ENCODE assay signal across 1 cellular context in the genomic region with DNA sequence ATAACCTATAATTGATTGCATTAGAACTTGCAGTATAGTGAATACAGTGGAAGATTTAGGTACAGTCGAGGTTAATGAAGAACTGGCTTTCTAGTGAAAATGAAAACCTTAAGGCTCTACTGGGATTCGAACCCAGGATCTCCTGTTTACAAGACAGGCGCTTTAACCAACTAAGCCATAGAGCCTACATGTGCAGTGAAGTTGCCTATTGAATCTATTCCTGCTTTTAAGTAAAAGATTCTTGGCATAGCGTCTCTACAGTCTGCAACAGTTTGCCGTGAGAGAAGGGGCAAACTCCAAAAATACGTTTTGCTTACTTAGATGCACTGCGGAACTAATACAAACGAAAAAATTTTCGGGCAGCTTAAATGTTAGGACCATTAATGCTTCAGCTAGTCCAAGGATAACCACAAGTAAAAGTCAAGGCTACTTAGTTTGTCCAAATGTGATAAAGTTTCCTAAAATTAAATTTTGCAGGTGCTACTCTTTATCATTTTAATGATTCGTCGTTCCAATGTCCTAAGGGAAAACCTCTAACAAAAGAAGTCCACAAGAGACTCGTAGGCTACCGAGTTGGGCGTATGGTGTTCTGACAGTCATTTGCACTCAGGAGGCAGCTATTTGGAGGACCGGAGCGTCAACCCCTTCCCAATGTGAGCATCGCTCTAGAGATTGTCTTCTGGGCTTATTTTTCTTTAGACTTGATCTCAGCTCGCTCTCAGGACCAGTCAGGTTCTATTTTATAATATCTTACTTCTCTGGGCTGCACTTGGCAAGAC.
TF ChIP-seq lines count a peak whose summit lies in the region.

No MANE protein-coding gene starts in this region.

TF ChIP-seq in HepG2, 621 proteins besides CTCF, POLR2A, EP300 and RAD21 (continued from another document and continues in another):
- TF ChIP-seq MAF1 (CRISPR knock-in tag; IDR thresholded peaks at IDR 0.05; ENCODE audit: borderline replicate concordance) (peak; percentile 99), NCOA2 (CRISPR knock-in tag; IDR thresholded peaks at IDR 0.05) (0 out of 2 replicates have a peak, but pooled peaks have one; percentile 15), ZNF674 (CRISPR knock-in tag; IDR thresholded peaks at IDR 0.05; ENCODE audit: low read depth) (no peak), POGZ (CRISPR knock-in tag; IDR thresholded peaks at IDR 0.05) (no peak), NCOR1 (IDR thresholded peaks at IDR 0.05; ENCODE audit: borderline replicate concordance, low read length) (peak; percentile 29; the same call in 1 of the 2 replicates), NFE2L1 (CRISPR knock-in tag; IDR thresholded peaks at IDR 0.05; ENCODE audit: borderline replicate concordance) (no peak), ZNF205 (CRISPR knock-in tag; IDR thresholded peaks at IDR 0.05) (peak; percentile 65; the same call in 1 of the 2 replicates), KLF11 (CRISPR knock-in tag; IDR thresholded peaks at IDR 0.05) (peak; percentile 85; the same call in 1 of the 2 replicates), ZNF792 (CRISPR knock-in tag; IDR thresholded peaks at IDR 0.05) (peak; percentile 73), RXRB (CRISPR knock-in tag; IDR thresholded peaks at IDR 0.05; ENCODE audit: borderline replicate concordance) (peak; percentile 74; the same call in 1 of the 2 replicates), MIER2 (CRISPR knock-in tag; IDR thresholded peaks at IDR 0.05) (0 out of 2 replicates have a peak, but pooled peaks have one; percentile 35), ZFY (CRISPR knock-in tag; IDR thresholded peaks at IDR 0.05) (no peak), ZKSCAN8 (CRISPR knock-in tag; IDR thresholded peaks at IDR 0.05; ENCODE audit: borderline replicate concordance) (peak; percentile 80; the same call in 1 of the 2 replicates), TOPORS (CRISPR knock-in tag; IDR thresholded peaks at IDR 0.05) (peak; percentile 58; the same call in 1 of the 2 replicates), ZNF264 (CRISPR knock-in tag; IDR thresholded peaks at IDR 0.05) (peak; percentile 64; the same call in 1 of the 2 replicates), ZNF430 (CRISPR knock-in tag; IDR thresholded peaks at IDR 0.05) (peak; percentile 50; the same call in 1 of the 2 replicates), CREM (IDR thresholded peaks at IDR 0.05) (peak; percentile 31; the same call in 1 of the 2 replicates), CREM (CRISPR knock-in tag; IDR thresholded peaks at IDR 0.05) (no peak), U2AF2 (IDR thresholded peaks at IDR 0.05; ENCODE audit: low read depth, low read length) (no peak), SMAD3 (CRISPR knock-in tag; IDR thresholded peaks at IDR 0.05) (0 out of 2 replicates have a peak, but pooled peaks have one; percentile 60), NBN (conservative IDR thresholded peaks at IDR 0.05) (no peak), ZNF629 (CRISPR knock-in tag; conservative IDR thresholded peaks at IDR 0.05) (no peak), PHF21A (CRISPR knock-in tag; IDR thresholded peaks at IDR 0.05) (no peak), SOX6 (IDR thresholded peaks at IDR 0.05) (no peak), SOX6 (CRISPR knock-in tag; IDR thresholded peaks at IDR 0.05) (0 out of 2 replicates have a peak, but pooled peaks have one; percentile 31), FOXK1 (CRISPR knock-in tag; IDR thresholded peaks at IDR 0.05; ENCODE audit: borderline replicate concordance, low read depth) (peak; percentile 66; the same call in 1 of the 2 replicates)
- TF ChIP-seq, protein P1, sequence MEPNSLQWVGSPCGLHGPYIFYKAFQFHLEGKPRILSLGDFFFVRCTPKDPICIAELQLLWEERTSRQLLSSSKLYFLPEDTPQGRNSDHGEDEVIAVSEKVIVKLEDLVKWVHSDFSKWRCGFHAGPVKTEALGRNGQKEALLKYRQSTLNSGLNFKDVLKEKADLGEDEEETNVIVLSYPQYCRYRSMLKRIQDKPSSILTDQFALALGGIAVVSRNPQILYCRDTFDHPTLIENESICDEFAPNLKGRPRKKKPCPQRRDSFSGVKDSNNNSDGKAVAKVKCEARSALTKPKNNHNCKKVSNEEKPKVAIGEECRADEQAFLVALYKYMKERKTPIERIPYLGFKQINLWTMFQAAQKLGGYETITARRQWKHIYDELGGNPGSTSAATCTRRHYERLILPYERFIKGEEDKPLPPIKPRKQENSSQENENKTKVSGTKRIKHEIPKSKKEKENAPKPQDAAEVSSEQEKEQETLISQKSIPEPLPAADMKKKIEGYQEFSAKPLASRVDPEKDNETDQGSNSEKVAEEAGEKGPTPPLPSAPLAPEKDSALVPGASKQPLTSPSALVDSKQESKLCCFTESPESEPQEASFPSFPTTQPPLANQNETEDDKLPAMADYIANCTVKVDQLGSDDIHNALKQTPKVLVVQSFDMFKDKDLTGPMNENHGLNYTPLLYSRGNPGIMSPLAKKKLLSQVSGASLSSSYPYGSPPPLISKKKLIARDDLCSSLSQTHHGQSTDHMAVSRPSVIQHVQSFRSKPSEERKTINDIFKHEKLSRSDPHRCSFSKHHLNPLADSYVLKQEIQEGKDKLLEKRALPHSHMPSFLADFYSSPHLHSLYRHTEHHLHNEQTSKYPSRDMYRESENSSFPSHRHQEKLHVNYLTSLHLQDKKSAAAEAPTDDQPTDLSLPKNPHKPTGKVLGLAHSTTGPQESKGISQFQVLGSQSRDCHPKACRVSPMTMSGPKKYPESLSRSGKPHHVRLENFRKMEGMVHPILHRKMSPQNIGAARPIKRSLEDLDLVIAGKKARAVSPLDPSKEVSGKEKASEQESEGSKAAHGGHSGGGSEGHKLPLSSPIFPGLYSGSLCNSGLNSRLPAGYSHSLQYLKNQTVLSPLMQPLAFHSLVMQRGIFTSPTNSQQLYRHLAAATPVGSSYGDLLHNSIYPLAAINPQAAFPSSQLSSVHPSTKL (CRISPR knock-in tag; IDR thresholded peaks at IDR 0.05) = peak; percentile 82
- TF ChIP-seq, protein P2, sequence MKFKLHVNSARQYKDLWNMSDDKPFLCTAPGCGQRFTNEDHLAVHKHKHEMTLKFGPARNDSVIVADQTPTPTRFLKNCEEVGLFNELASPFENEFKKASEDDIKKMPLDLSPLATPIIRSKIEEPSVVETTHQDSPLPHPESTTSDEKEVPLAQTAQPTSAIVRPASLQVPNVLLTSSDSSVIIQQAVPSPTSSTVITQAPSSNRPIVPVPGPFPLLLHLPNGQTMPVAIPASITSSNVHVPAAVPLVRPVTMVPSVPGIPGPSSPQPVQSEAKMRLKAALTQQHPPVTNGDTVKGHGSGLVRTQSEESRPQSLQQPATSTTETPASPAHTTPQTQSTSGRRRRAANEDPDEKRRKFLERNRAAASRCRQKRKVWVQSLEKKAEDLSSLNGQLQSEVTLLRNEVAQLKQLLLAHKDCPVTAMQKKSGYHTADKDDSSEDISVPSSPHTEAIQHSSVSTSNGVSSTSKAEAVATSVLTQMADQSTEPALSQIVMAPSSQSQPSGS (CRISPR knock-in tag; IDR thresholded peaks at IDR 0.05) = peak; percentile 36; the same call in 1 of the 2 replicates
- TF ChIP-seq, protein P3, sequence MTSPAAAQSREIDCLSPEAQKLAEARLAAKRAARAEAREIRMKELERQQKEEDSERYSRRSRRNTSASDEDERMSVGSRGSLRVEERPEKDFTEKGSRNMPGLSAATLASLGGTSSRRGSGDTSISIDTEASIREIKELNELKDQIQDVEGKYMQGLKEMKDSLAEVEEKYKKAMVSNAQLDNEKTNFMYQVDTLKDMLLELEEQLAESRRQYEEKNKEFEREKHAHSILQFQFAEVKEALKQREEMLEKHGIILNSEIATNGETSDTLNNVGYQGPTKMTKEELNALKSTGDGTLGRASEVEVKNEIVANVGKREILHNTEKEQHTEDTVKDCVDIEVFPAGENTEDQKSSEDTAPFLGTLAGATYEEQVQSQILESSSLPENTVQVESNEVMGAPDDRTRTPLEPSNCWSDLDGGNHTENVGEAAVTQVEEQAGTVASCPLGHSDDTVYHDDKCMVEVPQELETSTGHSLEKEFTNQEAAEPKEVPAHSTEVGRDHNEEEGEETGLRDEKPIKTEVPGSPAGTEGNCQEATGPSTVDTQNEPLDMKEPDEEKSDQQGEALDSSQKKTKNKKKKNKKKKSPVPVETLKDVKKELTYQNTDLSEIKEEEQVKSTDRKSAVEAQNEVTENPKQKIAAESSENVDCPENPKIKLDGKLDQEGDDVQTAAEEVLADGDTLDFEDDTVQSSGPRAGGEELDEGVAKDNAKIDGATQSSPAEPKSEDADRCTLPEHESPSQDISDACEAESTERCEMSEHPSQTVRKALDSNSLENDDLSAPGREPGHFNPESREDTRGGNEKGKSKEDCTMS (CRISPR knock-in tag; conservative IDR thresholded peaks at IDR 0.05) = no peak
- TF ChIP-seq, protein P4, sequence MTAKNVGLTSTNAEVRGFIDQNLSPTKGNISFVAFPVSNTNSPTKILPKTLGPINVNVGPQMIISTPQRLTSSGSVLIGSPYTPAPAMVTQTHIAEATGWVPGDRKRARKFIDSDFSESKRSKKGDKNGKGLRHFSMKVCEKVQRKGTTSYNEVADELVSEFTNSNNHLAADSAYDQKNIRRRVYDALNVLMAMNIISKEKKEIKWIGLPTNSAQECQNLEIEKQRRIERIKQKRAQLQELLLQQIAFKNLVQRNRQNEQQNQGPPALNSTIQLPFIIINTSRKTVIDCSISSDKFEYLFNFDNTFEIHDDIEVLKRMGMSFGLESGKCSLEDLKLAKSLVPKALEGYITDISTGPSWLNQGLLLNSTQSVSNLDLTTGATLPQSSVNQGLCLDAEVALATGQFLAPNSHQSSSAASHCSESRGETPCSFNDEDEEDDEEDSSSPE (CRISPR knock-in tag; IDR thresholded peaks at IDR 0.05) = 0 out of 2 replicates have a peak, but pooled peaks have one; percentile 39
- TF ChIP-seq, protein P5, sequence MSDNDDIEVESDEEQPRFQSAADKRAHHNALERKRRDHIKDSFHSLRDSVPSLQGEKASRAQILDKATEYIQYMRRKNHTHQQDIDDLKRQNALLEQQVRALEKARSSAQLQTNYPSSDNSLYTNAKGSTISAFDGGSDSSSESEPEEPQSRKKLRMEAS (IDR thresholded peaks at IDR 0.05) = peak; percentile 27; the same call in 1 of the 2 replicates
- TF ChIP-seq, protein P6, sequence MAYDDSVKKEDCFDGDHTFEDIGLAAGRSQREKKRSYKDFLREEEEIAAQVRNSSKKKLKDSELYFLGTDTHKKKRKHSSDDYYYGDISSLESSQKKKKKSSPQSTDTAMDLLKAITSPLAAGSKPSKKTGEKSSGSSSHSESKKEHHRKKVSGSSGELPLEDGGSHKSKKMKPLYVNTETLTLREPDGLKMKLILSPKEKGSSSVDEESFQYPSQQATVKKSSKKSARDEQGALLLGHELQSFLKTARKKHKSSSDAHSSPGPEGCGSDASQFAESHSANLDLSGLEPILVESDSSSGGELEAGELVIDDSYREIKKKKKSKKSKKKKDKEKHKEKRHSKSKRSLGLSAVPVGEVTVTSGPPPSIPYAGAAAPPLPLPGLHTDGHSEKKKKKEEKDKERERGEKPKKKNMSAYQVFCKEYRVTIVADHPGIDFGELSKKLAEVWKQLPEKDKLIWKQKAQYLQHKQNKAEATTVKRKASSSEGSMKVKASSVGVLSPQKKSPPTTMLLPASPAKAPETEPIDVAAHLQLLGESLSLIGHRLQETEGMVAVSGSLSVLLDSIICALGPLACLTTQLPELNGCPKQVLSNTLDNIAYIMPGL (CRISPR knock-in tag; IDR thresholded peaks at IDR 0.05; ENCODE audit: borderline replicate concordance in 1 of 2, low read depth in 1 of 2) = peak; percentile 90 to 99
- TF ChIP-seq, protein P7, sequence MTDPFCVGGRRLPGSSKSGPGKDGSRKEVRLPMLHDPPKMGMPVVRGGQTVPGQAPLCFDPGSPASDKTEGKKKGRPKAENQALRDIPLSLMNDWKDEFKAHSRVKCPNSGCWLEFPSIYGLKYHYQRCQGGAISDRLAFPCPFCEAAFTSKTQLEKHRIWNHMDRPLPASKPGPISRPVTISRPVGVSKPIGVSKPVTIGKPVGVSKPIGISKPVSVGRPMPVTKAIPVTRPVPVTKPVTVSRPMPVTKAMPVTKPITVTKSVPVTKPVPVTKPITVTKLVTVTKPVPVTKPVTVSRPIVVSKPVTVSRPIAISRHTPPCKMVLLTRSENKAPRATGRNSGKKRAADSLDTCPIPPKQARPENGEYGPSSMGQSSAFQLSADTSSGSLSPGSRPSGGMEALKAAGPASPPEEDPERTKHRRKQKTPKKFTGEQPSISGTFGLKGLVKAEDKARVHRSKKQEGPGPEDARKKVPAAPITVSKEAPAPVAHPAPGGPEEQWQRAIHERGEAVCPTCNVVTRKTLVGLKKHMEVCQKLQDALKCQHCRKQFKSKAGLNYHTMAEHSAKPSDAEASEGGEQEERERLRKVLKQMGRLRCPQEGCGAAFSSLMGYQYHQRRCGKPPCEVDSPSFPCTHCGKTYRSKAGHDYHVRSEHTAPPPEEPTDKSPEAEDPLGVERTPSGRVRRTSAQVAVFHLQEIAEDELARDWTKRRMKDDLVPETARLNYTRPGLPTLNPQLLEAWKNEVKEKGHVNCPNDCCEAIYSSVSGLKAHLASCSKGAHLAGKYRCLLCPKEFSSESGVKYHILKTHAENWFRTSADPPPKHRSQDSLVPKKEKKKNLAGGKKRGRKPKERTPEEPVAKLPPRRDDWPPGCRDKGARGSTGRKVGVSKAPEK (CRISPR knock-in tag; IDR thresholded peaks at IDR 0.05; ENCODE audit: borderline replicate concordance) = peak; percentile 81; the same call in 1 of the 2 replicates
- TF ChIP-seq, protein P8, sequence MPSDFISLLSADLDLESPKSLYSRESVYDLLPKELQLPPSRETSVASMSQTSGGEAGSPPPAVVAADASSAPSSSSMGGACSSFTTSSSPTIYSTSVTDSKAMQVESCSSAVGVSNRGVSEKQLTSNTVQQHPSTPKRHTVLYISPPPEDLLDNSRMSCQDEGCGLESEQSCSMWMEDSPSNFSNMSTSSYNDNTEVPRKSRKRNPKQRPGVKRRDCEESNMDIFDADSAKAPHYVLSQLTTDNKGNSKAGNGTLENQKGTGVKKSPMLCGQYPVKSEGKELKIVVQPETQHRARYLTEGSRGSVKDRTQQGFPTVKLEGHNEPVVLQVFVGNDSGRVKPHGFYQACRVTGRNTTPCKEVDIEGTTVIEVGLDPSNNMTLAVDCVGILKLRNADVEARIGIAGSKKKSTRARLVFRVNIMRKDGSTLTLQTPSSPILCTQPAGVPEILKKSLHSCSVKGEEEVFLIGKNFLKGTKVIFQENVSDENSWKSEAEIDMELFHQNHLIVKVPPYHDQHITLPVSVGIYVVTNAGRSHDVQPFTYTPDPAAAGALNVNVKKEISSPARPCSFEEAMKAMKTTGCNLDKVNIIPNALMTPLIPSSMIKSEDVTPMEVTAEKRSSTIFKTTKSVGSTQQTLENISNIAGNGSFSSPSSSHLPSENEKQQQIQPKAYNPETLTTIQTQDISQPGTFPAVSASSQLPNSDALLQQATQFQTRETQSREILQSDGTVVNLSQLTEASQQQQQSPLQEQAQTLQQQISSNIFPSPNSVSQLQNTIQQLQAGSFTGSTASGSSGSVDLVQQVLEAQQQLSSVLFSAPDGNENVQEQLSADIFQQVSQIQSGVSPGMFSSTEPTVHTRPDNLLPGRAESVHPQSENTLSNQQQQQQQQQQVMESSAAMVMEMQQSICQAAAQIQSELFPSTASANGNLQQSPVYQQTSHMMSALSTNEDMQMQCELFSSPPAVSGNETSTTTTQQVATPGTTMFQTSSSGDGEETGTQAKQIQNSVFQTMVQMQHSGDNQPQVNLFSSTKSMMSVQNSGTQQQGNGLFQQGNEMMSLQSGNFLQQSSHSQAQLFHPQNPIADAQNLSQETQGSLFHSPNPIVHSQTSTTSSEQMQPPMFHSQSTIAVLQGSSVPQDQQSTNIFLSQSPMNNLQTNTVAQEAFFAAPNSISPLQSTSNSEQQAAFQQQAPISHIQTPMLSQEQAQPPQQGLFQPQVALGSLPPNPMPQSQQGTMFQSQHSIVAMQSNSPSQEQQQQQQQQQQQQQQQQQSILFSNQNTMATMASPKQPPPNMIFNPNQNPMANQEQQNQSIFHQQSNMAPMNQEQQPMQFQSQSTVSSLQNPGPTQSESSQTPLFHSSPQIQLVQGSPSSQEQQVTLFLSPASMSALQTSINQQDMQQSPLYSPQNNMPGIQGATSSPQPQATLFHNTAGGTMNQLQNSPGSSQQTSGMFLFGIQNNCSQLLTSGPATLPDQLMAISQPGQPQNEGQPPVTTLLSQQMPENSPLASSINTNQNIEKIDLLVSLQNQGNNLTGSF (CRISPR knock-in tag; IDR thresholded peaks at IDR 0.05) = no peak
